19 cellular contexts compared by ENCODE assay signal in the genomic region with DNA sequence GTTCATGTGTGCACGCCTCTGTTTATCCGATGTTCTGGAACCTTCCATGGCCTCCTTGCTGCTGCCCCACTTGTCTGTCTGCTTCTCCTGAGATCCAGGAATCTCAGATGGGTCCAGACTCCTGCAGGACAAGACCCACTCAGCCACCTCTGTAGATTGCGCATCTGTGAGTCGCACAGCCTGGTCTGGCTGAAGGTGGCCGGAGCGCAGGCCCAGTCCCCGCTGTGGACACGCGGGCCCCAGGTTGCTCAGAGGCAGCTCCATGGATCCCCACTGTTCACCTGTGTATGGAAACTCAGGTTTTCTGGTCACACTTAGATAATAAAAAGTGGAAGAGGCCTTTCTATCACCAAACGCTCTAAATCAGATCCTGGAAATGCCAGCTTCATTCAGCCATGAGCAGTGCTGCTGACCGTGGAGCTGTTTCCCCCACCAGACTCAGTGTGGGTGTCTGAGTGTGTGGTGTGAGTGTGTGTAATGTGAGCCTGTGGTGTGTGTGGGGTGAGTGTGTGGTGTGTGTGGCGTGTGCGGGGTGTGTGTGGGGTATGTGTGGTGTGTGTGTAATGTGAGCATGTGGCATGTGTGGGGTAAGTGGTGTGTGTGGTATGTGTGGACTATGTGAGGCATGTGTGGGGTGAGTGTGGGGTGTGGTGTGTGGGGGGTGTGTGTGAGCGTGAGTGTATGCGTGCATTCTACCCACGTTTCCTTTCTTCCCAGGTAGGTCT.
"Had no signal": no experiment of that assay in that cellular context is flagged by ENCODE, and none has a peak within 500 bp of the region (broad histone marks: within the 10 kb centered on the region; RNA-seq: fewer than 3 reads in every experiment).

No MANE protein-coding gene starts in this region.

- H3K27me3 ChIP-seq: upper lobe of left lung had no signal

- H3K4me3 Mint-ChIP-seq: natural killer cell treated with Interleukin-12 subunit alpha and Interleukin-12 subunit beta and Interleukin-15 and Interleukin-18, amount 100 ng/mL, for 72 hours had no signal

- ATAC-seq: natural killer cell treated with Interleukin-12 subunit alpha and Interleukin-12 subunit beta and Interleukin-15 and Interleukin-18, amount 100 ng/mL, for 72 hours had no signal

- H3K36me3 Mint-ChIP-seq: activated naive CD4-positive, alpha-beta T cell treated with anti-CD3 and anti-CD28 coated beads, Interleukin-2, amount 50 U/mL, for 72 hours; natural killer cell treated with Interleukin-12 subunit alpha and Interleukin-12 subunit beta and Interleukin-15 and Interleukin-18, amount 100 ng/mL, for 72 hours had no signal

- H3K4me3 ChIP-seq: esophagus muscularis mucosa, prostate gland, sigmoid colon, upper lobe of left lung had no signal

- H3K27ac Mint-ChIP-seq: activated naive CD4-positive, alpha-beta T cell treated with anti-CD3 and anti-CD28 coated beads, Interleukin-2, amount 50 U/mL, for 72 hours; natural killer cell treated with Interleukin-12 subunit alpha and Interleukin-12 subunit beta and Interleukin-15 and Interleukin-18, amount 100 ng/mL, for 72 hours had no signal

- H3K4me1 ChIP-seq: prostate gland, sigmoid colon had no signal

- H3K9me3 ChIP-seq: esophagus muscularis mucosa, prostate gland, sigmoid colon, upper lobe of left lung had no signal

- H3K9me3 Mint-ChIP-seq: activated naive CD4-positive, alpha-beta T cell treated with anti-CD3 and anti-CD28 coated beads, Interleukin-2, amount 50 U/mL, for 72 hours; natural killer cell treated with Interleukin-12 subunit alpha and Interleukin-12 subunit beta and Interleukin-15 and Interleukin-18, amount 100 ng/mL, for 72 hours had no signal

- FAIRE-seq: endometrium had no signal

- DNase-seq: activated CD4-positive, alpha-beta T cell treated with anti-CD3 and anti-CD28 coated beads, Interleukin-2, amount 50 U/mL, for 4 hours; activated CD4-positive, CD25-positive, alpha-beta regulatory T cell treated with anti-CD3 and anti-CD28 coated beads, Interleukin-2, amount 50 U/mL, for 72 hours; activated effector memory CD4-positive, alpha-beta T cell treated with Interleukin-2 at 50 U/mL for 16 hours; activated T-cell treated with anti-CD3 and anti-CD28 coated beads, Interleukin-2, amount 50 U/mL, for 1 hour; amniotic stem cell; brain microvascular endothelial cell; foreskin fibroblast; glutamatergic neuron; sigmoid colon; stimulated activated CD4-positive, alpha-beta T cell treated with anti-CD3 and anti-CD28 coated beads, Interleukin-12 subunit alpha, Interleukin-12 subunit beta, amount 100 ng/mL, for 4 hours; stimulated activated naive CD4-positive, alpha-beta T cell treated with Interleukin-2 at 50 U/mL for 16 hours; SW 1271; T-helper 9 cell had no signal

- H3K27ac ChIP-seq: brain microvascular endothelial cell, esophagus muscularis mucosa, prostate gland, sigmoid colon, upper lobe of left lung had no signal

- H3K36me3 ChIP-seq: brain microvascular endothelial cell, prostate gland, sigmoid colon had no signal
